ENCODE assay signal across 2 cellular contexts in the genomic region with DNA sequence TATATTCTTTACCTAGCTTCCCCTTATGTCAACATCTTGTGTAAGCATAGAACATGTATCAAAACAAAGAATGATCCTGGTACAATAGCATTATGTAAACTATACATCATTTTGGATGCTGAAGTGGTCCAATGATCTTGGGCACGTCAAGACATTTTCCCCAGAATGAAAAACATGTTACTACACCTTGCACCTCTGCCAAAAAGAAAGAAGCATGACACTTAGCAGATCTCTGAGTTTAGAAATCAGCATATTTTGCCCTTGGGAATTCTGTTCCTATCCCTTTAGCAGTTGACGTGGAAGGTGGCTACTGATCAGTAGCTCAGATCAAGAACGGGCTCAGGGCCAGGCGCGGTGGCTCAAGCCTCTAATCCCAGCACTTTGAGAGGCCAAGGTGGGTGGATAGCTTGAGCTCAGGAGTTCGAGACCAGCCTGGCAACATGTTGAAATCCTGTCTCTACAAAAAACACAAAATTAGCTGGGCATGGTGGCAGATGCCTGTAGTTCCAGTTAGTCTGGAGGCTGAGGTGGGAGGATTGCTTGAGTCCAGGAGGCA.
TF ChIP-seq lines count a peak whose summit lies in the region.

No MANE protein-coding gene starts in this region.

TF ChIP-seq in K562, 482 proteins besides CTCF, POLR2A, EP300 and RAD21:
- TF ChIP-seq TAL1 (IDR thresholded peaks at IDR 0.05) (no peak), DPF2 (IDR thresholded peaks at IDR 0.05) (no peak), CAMTA2 (CRISPR knock-in tag; conservative IDR thresholded peaks at IDR 0.05) (no peak), SMARCB1 (IDR thresholded peaks at IDR 0.05; ENCODE audit: insufficient read length, low read depth) (no peak), ZBTB7A (IDR thresholded peaks at IDR 0.05; ENCODE audit: borderline replicate concordance, control insufficient read depth, low read depth, low read length) (no peak), MTA3 (IDR thresholded peaks at IDR 0.05; ENCODE audit: borderline replicate concordance) (no peak), NFE2L1 (tag; IDR thresholded peaks at IDR 0.05; ENCODE audit: borderline replicate concordance, low read depth) (no peak), PYGO2 (tag; IDR thresholded peaks at IDR 0.05) (no peak), PPARD (CRISPR knock-in tag; IDR thresholded peaks at IDR 0.05) (no peak), ZSCAN29 (IDR thresholded peaks at IDR 0.05) (no peak), GATAD2B (IDR thresholded peaks at IDR 0.05; ENCODE audit: borderline replicate concordance) (no peak), KDM5B (IDR thresholded peaks at IDR 0.05; ENCODE audit: insufficient replicate concordance, low read depth, low read length) (no peak)
- TF ChIP-seq, protein P1, sequence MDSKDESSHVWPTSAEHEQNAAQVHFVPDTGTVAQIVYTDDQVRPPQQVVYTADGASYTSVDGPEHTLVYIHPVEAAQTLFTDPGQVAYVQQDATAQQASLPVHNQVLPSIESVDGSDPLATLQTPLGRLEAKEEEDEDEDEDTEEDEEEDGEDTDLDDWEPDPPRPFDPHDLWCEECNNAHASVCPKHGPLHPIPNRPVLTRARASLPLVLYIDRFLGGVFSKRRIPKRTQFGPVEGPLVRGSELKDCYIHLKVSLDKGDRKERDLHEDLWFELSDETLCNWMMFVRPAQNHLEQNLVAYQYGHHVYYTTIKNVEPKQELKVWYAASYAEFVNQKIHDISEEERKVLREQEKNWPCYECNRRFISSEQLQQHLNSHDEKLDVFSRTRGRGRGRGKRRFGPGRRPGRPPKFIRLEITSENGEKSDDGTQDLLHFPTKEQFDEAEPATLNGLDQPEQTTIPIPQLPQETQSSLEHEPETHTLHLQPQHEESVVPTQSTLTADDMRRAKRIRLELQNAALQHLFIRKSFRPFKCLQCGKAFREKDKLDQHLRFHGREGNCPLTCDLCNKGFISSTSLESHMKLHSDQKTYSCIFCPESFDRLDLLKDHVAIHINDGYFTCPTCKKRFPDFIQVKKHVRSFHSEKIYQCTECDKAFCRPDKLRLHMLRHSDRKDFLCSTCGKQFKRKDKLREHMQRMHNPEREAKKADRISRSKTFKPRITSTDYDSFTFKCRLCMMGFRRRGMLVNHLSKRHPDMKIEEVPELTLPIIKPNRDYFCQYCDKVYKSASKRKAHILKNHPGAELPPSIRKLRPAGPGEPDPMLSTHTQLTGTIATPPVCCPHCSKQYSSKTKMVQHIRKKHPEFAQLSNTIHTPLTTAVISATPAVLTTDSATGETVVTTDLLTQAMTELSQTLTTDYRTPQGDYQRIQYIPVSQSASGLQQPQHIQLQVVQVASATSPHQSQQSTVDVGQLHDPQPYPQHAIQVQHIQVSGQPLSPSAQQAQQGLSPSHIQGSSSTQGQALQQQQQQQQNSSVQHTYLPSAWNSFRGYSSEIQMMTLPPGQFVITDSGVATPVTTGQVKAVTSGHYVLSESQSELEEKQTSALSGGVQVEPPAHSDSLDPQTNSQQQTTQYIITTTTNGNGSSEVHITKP (IDR thresholded peaks at IDR 0.05; ENCODE audit: partially characterized antibody), result no peak

TF ChIP-seq in HEK293T, 16 proteins besides CTCF, POLR2A, EP300 and RAD21:
- TF ChIP-seq, protein P2, sequence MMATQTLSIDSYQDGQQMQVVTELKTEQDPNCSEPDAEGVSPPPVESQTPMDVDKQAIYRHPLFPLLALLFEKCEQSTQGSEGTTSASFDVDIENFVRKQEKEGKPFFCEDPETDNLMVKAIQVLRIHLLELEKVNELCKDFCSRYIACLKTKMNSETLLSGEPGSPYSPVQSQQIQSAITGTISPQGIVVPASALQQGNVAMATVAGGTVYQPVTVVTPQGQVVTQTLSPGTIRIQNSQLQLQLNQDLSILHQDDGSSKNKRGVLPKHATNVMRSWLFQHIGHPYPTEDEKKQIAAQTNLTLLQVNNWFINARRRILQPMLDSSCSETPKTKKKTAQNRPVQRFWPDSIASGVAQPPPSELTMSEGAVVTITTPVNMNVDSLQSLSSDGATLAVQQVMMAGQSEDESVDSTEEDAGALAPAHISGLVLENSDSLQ (IDR thresholded peaks at IDR 0.05), result no peak
- TF ChIP-seq LEF1 (IDR thresholded peaks at IDR 0.05; ENCODE audit: borderline replicate concordance) (no peak), SUZ12 (IDR thresholded peaks at IDR 0.05) (no peak), ZNF384 (IDR thresholded peaks at IDR 0.05) (no peak), HDGF (IDR thresholded peaks at IDR 0.05; ENCODE audit: borderline replicate concordance) (no peak), BHLHE40 (IDR thresholded peaks at IDR 0.05; ENCODE audit: borderline replicate concordance) (no peak), NFRKB (IDR thresholded peaks at IDR 0.05) (no peak), SP1 (IDR thresholded peaks at IDR 0.05) (no peak), FOXA1 (IDR thresholded peaks at IDR 0.05) (no peak), FOXK2 (IDR thresholded peaks at IDR 0.05) (no peak), ARNT (IDR thresholded peaks at IDR 0.05) (no peak), CTBP1 (IDR thresholded peaks at IDR 0.05; ENCODE audit: borderline replicate concordance) (no peak), FOXM1 (IDR thresholded peaks at IDR 0.05; ENCODE audit: borderline replicate concordance) (no peak), ELF4 (IDR thresholded peaks at IDR 0.05) (no peak), L3MBTL2 (conservative IDR thresholded peaks at IDR 0.05) (no peak), TARDBP (IDR thresholded peaks at IDR 0.05) (no peak)
